ENCODE assay signal across 1 cellular context in genomic region chr4:153174821-153175567, GRCh38.
A peak's percentile ranks its signal among the peaks of the same experiment; 100 is the strongest.
TF ChIP-seq lines count a peak whose summit lies in the region.

No MANE protein-coding gene starts in this region.

TF ChIP-seq in HepG2, 621 proteins besides CTCF, POLR2A, EP300 and RAD21 (continued from another document and continues in another):
- TF ChIP-seq POGZ (CRISPR knock-in tag; IDR thresholded peaks at IDR 0.05), result peak; percentile 94
- TF ChIP-seq ZNF142 (CRISPR knock-in tag; IDR thresholded peaks at IDR 0.05), result no peak
- peak; percentile 49; the same call in 1 of the 2 replicates for TF ChIP-seq THAP11 (CRISPR knock-in tag; IDR thresholded peaks at IDR 0.05)
- TF ChIP-seq MAFK (conservative IDR thresholded peaks at IDR 0.05 in 1 of 2, IDR thresholded peaks at IDR 0.05 in 1 of 2; ENCODE audit: low read length in 2 of 2), result no peak
- peak; percentile 19; the same call in 1 of the 2 replicates for TF ChIP-seq RXRA (CRISPR knock-in tag; IDR thresholded peaks at IDR 0.05)
- TF ChIP-seq TFE3 (CRISPR knock-in tag; IDR thresholded peaks at IDR 0.05), result 0 out of 2 replicates have a peak, but pooled peaks have one; percentile 18
- TF ChIP-seq ELF4 (CRISPR knock-in tag; IDR thresholded peaks at IDR 0.05; ENCODE audit: borderline replicate concordance), result no peak
- no peak for TF ChIP-seq NBN (conservative IDR thresholded peaks at IDR 0.05)
- TF ChIP-seq NFRKB (IDR thresholded peaks at IDR 0.05), result no peak
- no peak for TF ChIP-seq FUBP1 (CRISPR knock-in tag; IDR thresholded peaks at IDR 0.05; ENCODE audit: borderline replicate concordance)
- TF ChIP-seq HHEX (CRISPR knock-in tag; IDR thresholded peaks at IDR 0.05), result no peak; the same call in 1 of the 2 replicates
- peak; percentile 41; the same call in 1 of the 2 replicates for TF ChIP-seq ATF2 (CRISPR knock-in tag; IDR thresholded peaks at IDR 0.05)
- TF ChIP-seq ZNF512 (CRISPR knock-in tag; IDR thresholded peaks at IDR 0.05), result no peak
- peak; percentile 62 for TF ChIP-seq FOSL2 (CRISPR knock-in tag; IDR thresholded peaks at IDR 0.05)
- peak; percentile 75; the same call in 1 of the 2 replicates for TF ChIP-seq ZNF589 (CRISPR knock-in tag; conservative IDR thresholded peaks at IDR 0.05)
- TF ChIP-seq SRSF1 (optimal IDR thresholded peaks at IDR 0.05; ENCODE audit: low read depth, low read length), result no peak
- peak; percentile 65; the same call in 1 of the 2 replicates for TF ChIP-seq MIXL1 (CRISPR knock-in tag; IDR thresholded peaks at IDR 0.05)
- peak in 1 of 2 experiments; percentile 30; a peak in 1 of 4 replicates for TF ChIP-seq REST (IDR thresholded peaks at IDR 0.05; ENCODE audit: borderline replicate concordance in 1 of 2, low read depth in 1 of 2, low read length in 2 of 2)
- TF ChIP-seq ZNF24 (IDR thresholded peaks at IDR 0.05), result peak; percentile 87
- no peak for TF ChIP-seq AHR (CRISPR knock-in tag; IDR thresholded peaks at IDR 0.05)
- no peak for TF ChIP-seq ZNF761 (CRISPR knock-in tag; conservative IDR thresholded peaks at IDR 0.05)
- no peak for TF ChIP-seq SIN3A (IDR thresholded peaks at IDR 0.05; ENCODE audit: borderline replicate concordance, low read depth, low read length)
- 0 out of 2 replicates have a peak, but pooled peaks have one; percentile 45 for TF ChIP-seq DMAP1 (CRISPR knock-in tag; IDR thresholded peaks at IDR 0.05)
- peak; percentile 29; the same call in 1 of the 2 replicates for TF ChIP-seq ZNF33B (CRISPR knock-in tag; IDR thresholded peaks at IDR 0.05)
- peak; percentile 64 for TF ChIP-seq ELF1 (CRISPR knock-in tag; IDR thresholded peaks at IDR 0.05)
- TF ChIP-seq ADNP (CRISPR knock-in tag; IDR thresholded peaks at IDR 0.05), result peak; percentile 70; the same call in 1 of the 2 replicates
- no peak for TF ChIP-seq ZNF430 (CRISPR knock-in tag; IDR thresholded peaks at IDR 0.05)
- TF ChIP-seq PRMT3 (CRISPR knock-in tag; IDR thresholded peaks at IDR 0.05; ENCODE audit: borderline replicate concordance, low read depth), result no peak
- peak; percentile 50; the same call in 1 of the 2 replicates for TF ChIP-seq HOMEZ (CRISPR knock-in tag; IDR thresholded peaks at IDR 0.05; ENCODE audit: low read depth)
- TF ChIP-seq MTERF4 (CRISPR knock-in tag; IDR thresholded peaks at IDR 0.05), result no peak
- TF ChIP-seq NR2F1 (CRISPR knock-in tag; IDR thresholded peaks at IDR 0.05), result 0 out of 4 replicates have a peak, but pooled peaks of 1 of the 2 experiments have one; percentile 31
- TF ChIP-seq ZNF792 (CRISPR knock-in tag; IDR thresholded peaks at IDR 0.05), result no peak
- TF ChIP-seq TSC22D2 (CRISPR knock-in tag; IDR thresholded peaks at IDR 0.05; ENCODE audit: borderline replicate concordance), result no peak
- no peak for TF ChIP-seq HDAC6 (IDR thresholded peaks at IDR 0.05; ENCODE audit: low read depth, low read length)
- no peak for TF ChIP-seq POLR2AphosphoS2 (IDR thresholded peaks at IDR 0.05; ENCODE audit: low read depth, low read length)
- peak; percentile 66; the same call in 1 of the 2 replicates for TF ChIP-seq HIVEP1 (CRISPR knock-in tag; IDR thresholded peaks at IDR 0.05)
- TF ChIP-seq TCF12 (IDR thresholded peaks at IDR 0.05), result no peak
- TF ChIP-seq TCF12 (CRISPR knock-in tag; IDR thresholded peaks at IDR 0.05), result peak; percentile 77; the same call in 1 of the 2 replicates
- TF ChIP-seq CENPBD1 (CRISPR knock-in tag; IDR thresholded peaks at IDR 0.05; ENCODE audit: borderline replicate concordance, low read depth), result no peak
- no peak for TF ChIP-seq ZNF205 (CRISPR knock-in tag; IDR thresholded peaks at IDR 0.05)
- peak; percentile 80 for TF ChIP-seq ZNF580 (CRISPR knock-in tag; IDR thresholded peaks at IDR 0.05; ENCODE audit: borderline replicate concordance, low read depth)
- TF ChIP-seq TCF7 (IDR thresholded peaks at IDR 0.05; ENCODE audit: low read depth), result no peak; the same call in 1 of the 2 replicates
